ENCODE assay signal across 3 cellular contexts in genomic region chr7:116325517-116325916, GRCh38.
TF ChIP-seq lines count a peak whose summit lies in the region.

No MANE protein-coding gene starts in this region.

TF ChIP-seq in IMR-90, 13 proteins besides CTCF, POLR2A, EP300 and RAD21:
- TF ChIP-seq MAZ (IDR thresholded peaks at IDR 0.05; ENCODE audit: borderline replicate concordance, low read depth, low read length) = no peak; the same call in 1 of the 2 replicates
- no peak for TF ChIP-seq MAFK (IDR thresholded peaks at IDR 0.05; ENCODE audit: low read depth, low read length)
- TF ChIP-seq, protein P1, sequence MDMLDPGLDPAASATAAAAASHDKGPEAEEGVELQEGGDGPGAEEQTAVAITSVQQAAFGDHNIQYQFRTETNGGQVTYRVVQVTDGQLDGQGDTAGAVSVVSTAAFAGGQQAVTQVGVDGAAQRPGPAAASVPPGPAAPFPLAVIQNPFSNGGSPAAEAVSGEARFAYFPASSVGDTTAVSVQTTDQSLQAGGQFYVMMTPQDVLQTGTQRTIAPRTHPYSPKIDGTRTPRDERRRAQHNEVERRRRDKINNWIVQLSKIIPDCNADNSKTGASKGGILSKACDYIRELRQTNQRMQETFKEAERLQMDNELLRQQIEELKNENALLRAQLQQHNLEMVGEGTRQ (IDR thresholded peaks at IDR 0.05; ENCODE audit: low read depth, low read length) = no peak
- TF ChIP-seq FOS (IDR thresholded peaks at IDR 0.05; ENCODE audit: low read depth, low read length) = no peak
- no peak for TF ChIP-seq BHLHE40 (IDR thresholded peaks at IDR 0.05; ENCODE audit: low read depth, low read length)
- no peak for TF ChIP-seq NFE2L2 (IDR thresholded peaks at IDR 0.05; ENCODE audit: low read depth, low read length)
- TF ChIP-seq CEBPB (IDR thresholded peaks at IDR 0.05; ENCODE audit: low read depth, low read length) = no peak
- TF ChIP-seq MXI1 (IDR thresholded peaks at IDR 0.05; ENCODE audit: borderline replicate concordance, low read depth, low read length) = no peak
- TF ChIP-seq SMC3 (IDR thresholded peaks at IDR 0.05; ENCODE audit: low read depth, low read length) = no peak
- TF ChIP-seq CHD1 (IDR thresholded peaks at IDR 0.05; ENCODE audit: low read depth, low read length) = no peak
- TF ChIP-seq RFX5 (IDR thresholded peaks at IDR 0.05; ENCODE audit: low read depth, low read length) = no peak
- TF ChIP-seq RCOR1 (IDR thresholded peaks at IDR 0.05; ENCODE audit: insufficient replicate concordance, low read length) = no peak
- TF ChIP-seq, protein P2, sequence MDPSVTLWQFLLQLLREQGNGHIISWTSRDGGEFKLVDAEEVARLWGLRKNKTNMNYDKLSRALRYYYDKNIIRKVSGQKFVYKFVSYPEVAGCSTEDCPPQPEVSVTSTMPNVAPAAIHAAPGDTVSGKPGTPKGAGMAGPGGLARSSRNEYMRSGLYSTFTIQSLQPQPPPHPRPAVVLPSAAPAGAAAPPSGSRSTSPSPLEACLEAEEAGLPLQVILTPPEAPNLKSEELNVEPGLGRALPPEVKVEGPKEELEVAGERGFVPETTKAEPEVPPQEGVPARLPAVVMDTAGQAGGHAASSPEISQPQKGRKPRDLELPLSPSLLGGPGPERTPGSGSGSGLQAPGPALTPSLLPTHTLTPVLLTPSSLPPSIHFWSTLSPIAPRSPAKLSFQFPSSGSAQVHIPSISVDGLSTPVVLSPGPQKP (IDR thresholded peaks at IDR 0.05; ENCODE audit: borderline replicate concordance, low read depth, low read length) = no peak
TF ChIP-seq in IMR-90: peak in this region for 0.

TF ChIP-seq in WTC11, 78 proteins besides CTCF, POLR2A, EP300 and RAD21:
- TF ChIP-seq ZNF423 (CRISPR knock-in tag; IDR thresholded peaks at IDR 0.05) (no peak), ZNF121 (CRISPR knock-in tag; IDR thresholded peaks at IDR 0.05) (no peak), NR3C1 (CRISPR knock-in tag; conservative IDR thresholded peaks at IDR 0.05; ENCODE audit: low read depth) (no peak), OVOL2 (CRISPR knock-in tag; IDR thresholded peaks at IDR 0.05; ENCODE audit: borderline replicate concordance) (no peak), TEAD4 (CRISPR knock-in tag; IDR thresholded peaks at IDR 0.05) (no peak), CREM (CRISPR knock-in tag; IDR thresholded peaks at IDR 0.05) (no peak), NFE2L1 (CRISPR knock-in tag; IDR thresholded peaks at IDR 0.05) (no peak), CBFB (CRISPR knock-in tag; IDR thresholded peaks at IDR 0.05; ENCODE audit: low read depth) (no peak), FOXK1 (CRISPR knock-in tag; IDR thresholded peaks at IDR 0.05) (no peak), ZNF425 (CRISPR knock-in tag; conservative IDR thresholded peaks at IDR 0.05) (no peak), ETV6 (CRISPR knock-in tag; IDR thresholded peaks at IDR 0.05) (no peak)
- TF ChIP-seq, protein P3, sequence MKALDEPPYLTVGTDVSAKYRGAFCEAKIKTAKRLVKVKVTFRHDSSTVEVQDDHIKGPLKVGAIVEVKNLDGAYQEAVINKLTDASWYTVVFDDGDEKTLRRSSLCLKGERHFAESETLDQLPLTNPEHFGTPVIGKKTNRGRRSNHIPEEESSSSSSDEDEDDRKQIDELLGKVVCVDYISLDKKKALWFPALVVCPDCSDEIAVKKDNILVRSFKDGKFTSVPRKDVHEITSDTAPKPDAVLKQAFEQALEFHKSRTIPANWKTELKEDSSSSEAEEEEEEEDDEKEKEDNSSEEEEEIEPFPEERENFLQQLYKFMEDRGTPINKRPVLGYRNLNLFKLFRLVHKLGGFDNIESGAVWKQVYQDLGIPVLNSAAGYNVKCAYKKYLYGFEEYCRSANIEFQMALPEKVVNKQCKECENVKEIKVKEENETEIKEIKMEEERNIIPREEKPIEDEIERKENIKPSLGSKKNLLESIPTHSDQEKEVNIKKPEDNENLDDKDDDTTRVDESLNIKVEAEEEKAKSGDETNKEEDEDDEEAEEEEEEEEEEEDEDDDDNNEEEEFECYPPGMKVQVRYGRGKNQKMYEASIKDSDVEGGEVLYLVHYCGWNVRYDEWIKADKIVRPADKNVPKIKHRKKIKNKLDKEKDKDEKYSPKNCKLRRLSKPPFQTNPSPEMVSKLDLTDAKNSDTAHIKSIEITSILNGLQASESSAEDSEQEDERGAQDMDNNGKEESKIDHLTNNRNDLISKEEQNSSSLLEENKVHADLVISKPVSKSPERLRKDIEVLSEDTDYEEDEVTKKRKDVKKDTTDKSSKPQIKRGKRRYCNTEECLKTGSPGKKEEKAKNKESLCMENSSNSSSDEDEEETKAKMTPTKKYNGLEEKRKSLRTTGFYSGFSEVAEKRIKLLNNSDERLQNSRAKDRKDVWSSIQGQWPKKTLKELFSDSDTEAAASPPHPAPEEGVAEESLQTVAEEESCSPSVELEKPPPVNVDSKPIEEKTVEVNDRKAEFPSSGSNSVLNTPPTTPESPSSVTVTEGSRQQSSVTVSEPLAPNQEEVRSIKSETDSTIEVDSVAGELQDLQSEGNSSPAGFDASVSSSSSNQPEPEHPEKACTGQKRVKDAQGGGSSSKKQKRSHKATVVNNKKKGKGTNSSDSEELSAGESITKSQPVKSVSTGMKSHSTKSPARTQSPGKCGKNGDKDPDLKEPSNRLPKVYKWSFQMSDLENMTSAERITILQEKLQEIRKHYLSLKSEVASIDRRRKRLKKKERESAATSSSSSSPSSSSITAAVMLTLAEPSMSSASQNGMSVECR (CRISPR knock-in tag; IDR thresholded peaks at IDR 0.05; ENCODE audit: borderline replicate concordance) = no peak
- TF ChIP-seq, protein P4, sequence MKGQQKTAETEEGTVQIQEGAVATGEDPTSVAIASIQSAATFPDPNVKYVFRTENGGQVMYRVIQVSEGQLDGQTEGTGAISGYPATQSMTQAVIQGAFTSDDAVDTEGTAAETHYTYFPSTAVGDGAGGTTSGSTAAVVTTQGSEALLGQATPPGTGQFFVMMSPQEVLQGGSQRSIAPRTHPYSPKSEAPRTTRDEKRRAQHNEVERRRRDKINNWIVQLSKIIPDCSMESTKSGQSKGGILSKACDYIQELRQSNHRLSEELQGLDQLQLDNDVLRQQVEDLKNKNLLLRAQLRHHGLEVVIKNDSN (CRISPR knock-in tag; IDR thresholded peaks at IDR 0.05) = no peak
- TF ChIP-seq, protein P5, sequence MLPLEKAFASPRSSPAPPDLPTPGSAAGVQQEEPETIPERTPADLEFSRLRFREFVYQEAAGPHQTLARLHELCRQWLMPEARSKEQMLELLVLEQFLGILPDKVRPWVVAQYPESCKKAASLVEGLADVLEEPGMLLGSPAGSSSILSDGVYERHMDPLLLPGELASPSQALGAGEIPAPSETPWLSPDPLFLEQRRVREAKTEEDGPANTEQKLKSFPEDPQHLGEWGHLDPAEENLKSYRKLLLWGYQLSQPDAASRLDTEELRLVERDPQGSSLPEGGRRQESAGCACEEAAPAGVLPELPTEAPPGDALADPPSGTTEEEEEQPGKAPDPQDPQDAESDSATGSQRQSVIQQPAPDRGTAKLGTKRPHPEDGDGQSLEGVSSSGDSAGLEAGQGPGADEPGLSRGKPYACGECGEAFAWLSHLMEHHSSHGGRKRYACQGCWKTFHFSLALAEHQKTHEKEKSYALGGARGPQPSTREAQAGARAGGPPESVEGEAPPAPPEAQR (CRISPR knock-in tag; IDR thresholded peaks at IDR 0.05) = no peak

TF ChIP-seq in GM23338, 12 proteins besides CTCF, POLR2A, EP300 and RAD21:
- TF ChIP-seq JUNB (IDR thresholded peaks at IDR 0.05; ENCODE audit: unreplicated experiment) (no peak), REST (IDR thresholded peaks at IDR 0.05; ENCODE audit: unreplicated experiment) (no peak), EZH2 (IDR thresholded peaks at IDR 0.05; ENCODE audit: low read depth, unreplicated experiment) (no peak), CREB1 (CRISPR knock-in tag; IDR thresholded peaks at IDR 0.05; ENCODE audit: low read depth) (no peak), ZNF331 (CRISPR knock-in tag; IDR thresholded peaks at IDR 0.05; ENCODE audit: low read depth) (no peak), POLR2AphosphoS5 (IDR thresholded peaks at IDR 0.05; ENCODE audit: low read depth) (no peak), ZNF462 (CRISPR knock-in tag; IDR thresholded peaks at IDR 0.05) (no peak), EZH2phosphoT487 (IDR thresholded peaks at IDR 0.05; ENCODE audit: unreplicated experiment) (no peak), STAT1 (IDR thresholded peaks at IDR 0.05; ENCODE audit: unreplicated experiment) (no peak), ZNF114 (CRISPR knock-in tag; IDR thresholded peaks at IDR 0.05) (no peak), NANOG (IDR thresholded peaks at IDR 0.05; ENCODE audit: borderline replicate concordance) (no peak)
- TF ChIP-seq, protein P6, sequence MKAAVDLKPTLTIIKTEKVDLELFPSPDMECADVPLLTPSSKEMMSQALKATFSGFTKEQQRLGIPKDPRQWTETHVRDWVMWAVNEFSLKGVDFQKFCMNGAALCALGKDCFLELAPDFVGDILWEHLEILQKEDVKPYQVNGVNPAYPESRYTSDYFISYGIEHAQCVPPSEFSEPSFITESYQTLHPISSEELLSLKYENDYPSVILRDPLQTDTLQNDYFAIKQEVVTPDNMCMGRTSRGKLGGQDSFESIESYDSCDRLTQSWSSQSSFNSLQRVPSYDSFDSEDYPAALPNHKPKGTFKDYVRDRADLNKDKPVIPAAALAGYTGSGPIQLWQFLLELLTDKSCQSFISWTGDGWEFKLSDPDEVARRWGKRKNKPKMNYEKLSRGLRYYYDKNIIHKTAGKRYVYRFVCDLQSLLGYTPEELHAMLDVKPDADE (IDR thresholded peaks at IDR 0.05) = no peak
